ENCODE assay signal across 8 cellular contexts in the genomic region with DNA sequence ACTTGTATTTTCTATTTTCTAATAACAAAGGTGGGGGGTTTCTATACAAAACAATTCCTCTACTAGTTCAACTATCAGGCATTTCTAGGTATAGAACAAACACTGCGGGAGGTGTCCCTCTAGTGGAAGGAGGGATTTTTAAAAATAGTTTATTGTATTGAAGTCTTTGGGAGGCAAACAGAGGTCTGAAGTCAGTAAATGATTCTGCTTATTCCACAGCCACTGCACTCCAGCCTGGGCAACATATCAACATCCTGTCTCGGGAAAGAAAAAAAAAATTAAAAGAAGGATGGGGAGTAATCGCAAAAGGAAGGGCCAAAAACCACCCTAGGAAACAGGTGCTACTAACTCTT. TPM values are rescaled to one million over a fixed set of nuclear protein-coding genes. Genes with fewer than 3 reads are reported as not detected.
DNase-seq lines count a peak whose midpoint lies in the region; ATAC-seq and TF ChIP-seq lines count a peak whose summit lies in the region.

No MANE protein-coding gene starts in this region.

- H2BK120ac ChIP-seq in mesenchymal stem cell (ENCODE audit: low read depth, low read length): no peak overlapping the region

- H3K27ac ChIP-seq in duodenal mucosa (ENCODE audit: low read depth, low read length) (no peak overlapping the region), mesenchymal stem cell (ENCODE audit: low read length, poor library complexity, severe bottlenecking) (peak overlapping the region; percentile 52), aorta (ENCODE audit: low read depth in 1 of 2, low read length in 2 of 2) (peak overlapping the region in 1 of 2 donors; percentile 42)

- H3K9me3 ChIP-seq in duodenal mucosa (ENCODE audit: control insufficient read depth in 1 of 2, low read length in 2 of 2): no peaks in the 10 kb centered on the region
- no peaks in the 10 kb centered on the region for H3K9me3 ChIP-seq in mesenchymal stem cell (ENCODE audit: control insufficient read depth, low read length)
- H3K9me3 ChIP-seq in aorta (ENCODE audit: control insufficient read depth, low read length): no peaks in the 10 kb centered on the region

- peak; percentile 33; the same call in 1 of the 2 replicates for TF ChIP-seq RAD21 in Ishikawa (IDR thresholded peaks at IDR 0.05; ENCODE audit: low read depth)

- peak overlapping the region; percentile 17 to 34 for H3K4me3 ChIP-seq in duodenal mucosa (ENCODE audit: low read depth in 1 of 2, low read length in 2 of 2)
- peak overlapping the region in 1 of 2 experiments; percentile 53 for H3K4me3 ChIP-seq in mesenchymal stem cell (ENCODE audit: insufficient read depth in 1 of 2, low read depth in 1 of 2, low read length in 2 of 2)
- H3K4me3 ChIP-seq in aorta (ENCODE audit: low read length in 2 of 2): peak overlapping the region in 1 of 2 donors; percentile 52

- peaks cover 19% of the 10 kb centered on the region for H3K79me1 ChIP-seq in mesenchymal stem cell (replicated peaks; ENCODE audit: low read length, poor library complexity, severe bottlenecking)

- H2AK5ac ChIP-seq in mesenchymal stem cell (ENCODE audit: low read length, severe bottlenecking): no peak overlapping the region

- intact Hi-C loops in aorta (cut with DNase I): loop anchor here in 1 of 2 donors (5.0 kb wide), 1 partner anchor 52 kb away; no protein-coding TSS in a partner anchor

- H3K23ac ChIP-seq in mesenchymal stem cell (ENCODE audit: low read length in 2 of 2): no peak overlapping the region

- no peak overlapping the region for H2BK12ac ChIP-seq in mesenchymal stem cell (ENCODE audit: low read length in 2 of 2)

- H3K9ac ChIP-seq in duodenal mucosa (ENCODE audit: low read depth in 1 of 2, low read length in 2 of 2) (peak overlapping the region in 1 of 2 donors; percentile 12), mesenchymal stem cell (ENCODE audit: low read length) (peak overlapping the region; percentile 63)

- no peak overlapping the region for H4K8ac ChIP-seq in mesenchymal stem cell (ENCODE audit: low read length)

- no peak overlapping the region for H2BK15ac ChIP-seq in mesenchymal stem cell (ENCODE audit: low read depth, poor library complexity, severe bottlenecking)

- WGBS in mesenchymal stem cell: 11% methylated on average over 3 of the region's 3 CpGs
- WGBS in aorta, 2 donors: 0% methylated on average over 3 of the region's 3 CpGs

- no peak overlapping the region for H3K14ac ChIP-seq in mesenchymal stem cell (ENCODE audit: low read length in 2 of 2)

- H3K4me1 ChIP-seq in duodenal mucosa (ENCODE audit: control insufficient read depth in 1 of 2, insufficient read depth in 2 of 2, low read length in 2 of 2) (peaks cover 12 to 17% of the 10 kb centered on the region in 2 donors), mesenchymal stem cell (ENCODE audit: control insufficient read depth, insufficient read depth, low read depth, low read length) (peaks cover 9% of the 10 kb centered on the region), aorta (ENCODE audit: control insufficient read depth in 1 of 2, insufficient read depth in 2 of 2, low read length in 2 of 2) (no peaks in the 10 kb centered on the region)

- peak overlapping the region; percentile 45 for H3K4me2 ChIP-seq in mesenchymal stem cell (ENCODE audit: low read length, poor library complexity, severe bottlenecking)

- H2BK5ac ChIP-seq in mesenchymal stem cell (ENCODE audit: low read depth, low read length, poor library complexity, severe bottlenecking): no peak overlapping the region

- peak; percentile 49 for ATAC-seq in aorta (ENCODE audit: low FRiP score)

- H3K36me3 ChIP-seq in duodenal mucosa (ENCODE audit: control insufficient read depth in 1 of 2, insufficient read depth in 2 of 2, low read length in 2 of 2): no peaks in the 10 kb centered on the region
- H3K36me3 ChIP-seq in mesenchymal stem cell (ENCODE audit: control insufficient read depth in 1 of 2, insufficient read depth in 2 of 2, low read depth in 1 of 2, low read length in 2 of 2): peaks cover 0 to 17% of the 10 kb centered on the region in 2 experiments
- no peaks in the 10 kb centered on the region for H3K36me3 ChIP-seq in aorta (ENCODE audit: control insufficient read depth in 1 of 2, insufficient read depth in 2 of 2, low read length in 1 of 2)

- H4K91ac ChIP-seq in mesenchymal stem cell (ENCODE audit: low read length): no peak overlapping the region

- no peak overlapping the region for H3K4ac ChIP-seq in mesenchymal stem cell (ENCODE audit: low read depth in 1 of 2, low read length in 2 of 2)

- DNase-seq in COLO668 (lab: John Stamatoyannopoulos, UW; ENCODE audit: unreplicated experiment) (peak; percentile 38), SHP77 (lab: John Stamatoyannopoulos, UW) (peak; percentile 40 to 44), mesenchymal stem cell (peak; percentile 74), aorta (no peak), NCI-H187 treated with DMSO at 0.1 percent for 48 hours (lab: John Stamatoyannopoulos, UW) (no peak), amniotic stem cell (lab: John Stamatoyannopoulos, UW) (no peak)

- H3K27me3 ChIP-seq in duodenal mucosa (ENCODE audit: control insufficient read depth in 1 of 2, insufficient read depth in 2 of 2, low read length in 2 of 2) (no peaks in the 10 kb centered on the region), mesenchymal stem cell (ENCODE audit: control insufficient read depth in 1 of 2, insufficient read depth in 1 of 2, low read length in 2 of 2) (peaks cover 4 to 8% of the 10 kb centered on the region in 2 experiments), aorta (ENCODE audit: control insufficient read depth in 1 of 2, insufficient read depth in 2 of 2, low read length in 1 of 2) (no peaks in the 10 kb centered on the region)

- TF ChIP-seq EP300 in Ishikawa (IDR thresholded peaks at IDR 0.05; ENCODE audit: borderline replicate concordance): no peak

- no peak overlapping the region for H2AFZ ChIP-seq in mesenchymal stem cell (ENCODE audit: low read depth, low read length)

- H3K18ac ChIP-seq in mesenchymal stem cell (ENCODE audit: low read depth in 1 of 2, low read length in 2 of 2): no peak overlapping the region

TF ChIP-seq in Ishikawa, 13 proteins besides CTCF, POLR2A, EP300 and RAD21:
- TF ChIP-seq, protein P1, sequence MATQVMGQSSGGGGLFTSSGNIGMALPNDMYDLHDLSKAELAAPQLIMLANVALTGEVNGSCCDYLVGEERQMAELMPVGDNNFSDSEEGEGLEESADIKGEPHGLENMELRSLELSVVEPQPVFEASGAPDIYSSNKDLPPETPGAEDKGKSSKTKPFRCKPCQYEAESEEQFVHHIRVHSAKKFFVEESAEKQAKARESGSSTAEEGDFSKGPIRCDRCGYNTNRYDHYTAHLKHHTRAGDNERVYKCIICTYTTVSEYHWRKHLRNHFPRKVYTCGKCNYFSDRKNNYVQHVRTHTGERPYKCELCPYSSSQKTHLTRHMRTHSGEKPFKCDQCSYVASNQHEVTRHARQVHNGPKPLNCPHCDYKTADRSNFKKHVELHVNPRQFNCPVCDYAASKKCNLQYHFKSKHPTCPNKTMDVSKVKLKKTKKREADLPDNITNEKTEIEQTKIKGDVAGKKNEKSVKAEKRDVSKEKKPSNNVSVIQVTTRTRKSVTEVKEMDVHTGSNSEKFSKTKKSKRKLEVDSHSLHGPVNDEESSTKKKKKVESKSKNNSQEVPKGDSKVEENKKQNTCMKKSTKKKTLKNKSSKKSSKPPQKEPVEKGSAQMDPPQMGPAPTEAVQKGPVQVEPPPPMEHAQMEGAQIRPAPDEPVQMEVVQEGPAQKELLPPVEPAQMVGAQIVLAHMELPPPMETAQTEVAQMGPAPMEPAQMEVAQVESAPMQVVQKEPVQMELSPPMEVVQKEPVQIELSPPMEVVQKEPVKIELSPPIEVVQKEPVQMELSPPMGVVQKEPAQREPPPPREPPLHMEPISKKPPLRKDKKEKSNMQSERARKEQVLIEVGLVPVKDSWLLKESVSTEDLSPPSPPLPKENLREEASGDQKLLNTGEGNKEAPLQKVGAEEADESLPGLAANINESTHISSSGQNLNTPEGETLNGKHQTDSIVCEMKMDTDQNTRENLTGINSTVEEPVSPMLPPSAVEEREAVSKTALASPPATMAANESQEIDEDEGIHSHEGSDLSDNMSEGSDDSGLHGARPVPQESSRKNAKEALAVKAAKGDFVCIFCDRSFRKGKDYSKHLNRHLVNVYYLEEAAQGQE (IDR thresholded peaks at IDR 0.05; ENCODE audit: low read depth): no peak
- no peak for TF ChIP-seq YY1 (IDR thresholded peaks at IDR 0.05; ENCODE audit: low read depth)
- no peak for TF ChIP-seq TAF1 (IDR thresholded peaks at IDR 0.05; ENCODE audit: low read depth)
- TF ChIP-seq FOXM1 (IDR thresholded peaks at IDR 0.05; ENCODE audit: borderline replicate concordance, low read depth): no peak
- no peak for TF ChIP-seq NFIC (IDR thresholded peaks at IDR 0.05)
- TF ChIP-seq CEBPB (IDR thresholded peaks at IDR 0.05): no peak
- no peak for TF ChIP-seq CREB1 (IDR thresholded peaks at IDR 0.05; ENCODE audit: low read depth)
- no peak for TF ChIP-seq ZBTB7A (IDR thresholded peaks at IDR 0.05; ENCODE audit: low read depth)
- TF ChIP-seq, protein P2, sequence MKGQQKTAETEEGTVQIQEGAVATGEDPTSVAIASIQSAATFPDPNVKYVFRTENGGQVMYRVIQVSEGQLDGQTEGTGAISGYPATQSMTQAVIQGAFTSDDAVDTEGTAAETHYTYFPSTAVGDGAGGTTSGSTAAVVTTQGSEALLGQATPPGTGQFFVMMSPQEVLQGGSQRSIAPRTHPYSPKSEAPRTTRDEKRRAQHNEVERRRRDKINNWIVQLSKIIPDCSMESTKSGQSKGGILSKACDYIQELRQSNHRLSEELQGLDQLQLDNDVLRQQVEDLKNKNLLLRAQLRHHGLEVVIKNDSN (IDR thresholded peaks at IDR 0.05): no peak
- no peak for TF ChIP-seq TCF12 (IDR thresholded peaks at IDR 0.05; ENCODE audit: low read depth)
- no peak for TF ChIP-seq EGR1 (IDR thresholded peaks at IDR 0.05)
- no peak for TF ChIP-seq TEAD4 (IDR thresholded peaks at IDR 0.05)
- TF ChIP-seq, protein P3, sequence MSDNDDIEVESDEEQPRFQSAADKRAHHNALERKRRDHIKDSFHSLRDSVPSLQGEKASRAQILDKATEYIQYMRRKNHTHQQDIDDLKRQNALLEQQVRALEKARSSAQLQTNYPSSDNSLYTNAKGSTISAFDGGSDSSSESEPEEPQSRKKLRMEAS (IDR thresholded peaks at IDR 0.05): no peak

RNA-seq across cellular contexts. Expression of a gene that starts 0.6 kb away (rescaled TPM):
- 5.7 TPM for polyA plus RNA-seq in mesenchymal stem cell (2013, experiment 1 of 2)
- 5.2 TPM for polyA plus RNA-seq in mesenchymal stem cell (2013, experiment 2 of 2)
- total RNA-seq in aorta: 10 to 100 TPM in 1 of 2 donors, 1 to 10 TPM in 1; 9.1 to 14.0 TPM
- 1 to 10 TPM; 2.2 to 6.4 TPM for polyA plus RNA-seq in aorta

Comparison
In these comparisons a context has a peak if more than half of its experiments do, and no peak if none do; other contexts are left out.
1. DNase-seq: peak in COLO668 (single experiment), SHP77 (2 of 2) and mesenchymal stem cell (single experiment); none in aorta (0 of 2), NCI-H187 treated with DMSO at 0.1 percent for 48 hours (single experiment) and amniotic stem cell (single experiment).